8 cellular contexts compared by ENCODE assay signal in genomic region chr16:49592507-49593422, GRCh38.
DNase-seq lines count a peak whose midpoint lies in the region; ATAC-seq and TF ChIP-seq lines count a peak whose summit lies in the region.

No MANE protein-coding gene starts in this region.

- DNase-seq in COR-L47 (lab: John Stamatoyannopoulos, UW) (peak; percentile 28), NCI-H146 treated with DMSO at 0.1 percent for 48 hours (lab: John Stamatoyannopoulos, UW; ENCODE audit: unreplicated experiment) (peak; percentile 32), fibroblast of the aortic adventitia (ENCODE audit: low read depth) (peak; percentile 51), retina (peak; percentile 83)
- DNase-seq in activated CD8-positive, alpha-beta memory T cell treated with anti-CD3 and anti-CD28 coated beads for 48 hours (ENCODE audit: low read depth in 2 of 3, low spot score in 2 of 3) = peak in 2 of 3 experiments; percentile 2 to 15

- H3K4me3 ChIP-seq in fibroblast of the aortic adventitia (ENCODE audit: low read depth, low read length) = no peak overlapping the region

- ATAC-seq in GM21576 (IDR thresholded peaks at IDR 0.05; ENCODE audit: unreplicated experiment) (peak; percentile 58), HG03571 (IDR thresholded peaks at IDR 0.05; ENCODE audit: unreplicated experiment) (no peak), HG03097 (IDR thresholded peaks at IDR 0.05; ENCODE audit: low FRiP score, unreplicated experiment) (no peak)

- peak; percentile 84 for TF ChIP-seq CTCF in fibroblast of the aortic adventitia (IDR thresholded peaks at IDR 0.05; ENCODE audit: insufficient read depth, low read length)

Comparison
In these comparisons a context has a peak if more than half of its experiments do, and no peak if none do; other contexts are left out.
1. DNase-seq: peak in every context shown above with its lines; median percentile 83 in retina; 51 in fibroblast of the aortic adventitia; 32 in NCI-H146 treated with DMSO at 0.1 percent for 48 hours; 28 in COR-L47; 8 in activated CD8-positive, alpha-beta memory T cell treated with anti-CD3 and anti-CD28 coated beads for 48 hours.